ENCODE assay signal across 1 cellular context in genomic region chr10:30029164-30029889, GRCh38.
TF ChIP-seq lines count a peak whose summit lies in the region.

No MANE protein-coding gene starts in this region.

TF ChIP-seq in HepG2, 621 proteins besides CTCF, POLR2A, EP300 and RAD21:
- TF ChIP-seq KLF15 (CRISPR knock-in tag; IDR thresholded peaks at IDR 0.05; ENCODE audit: borderline replicate concordance) (no peak), ZNF547 (CRISPR knock-in tag; IDR thresholded peaks at IDR 0.05) (no peak), ZNF652 (CRISPR knock-in tag; IDR thresholded peaks at IDR 0.05; ENCODE audit: borderline replicate concordance, low read depth) (no peak), ZNF674 (CRISPR knock-in tag; IDR thresholded peaks at IDR 0.05; ENCODE audit: low read depth) (no peak), EED (CRISPR knock-in tag; IDR thresholded peaks at IDR 0.05) (no peak), GFI1 (CRISPR knock-in tag; IDR thresholded peaks at IDR 0.05; ENCODE audit: borderline replicate concordance) (no peak), RFXANK (CRISPR knock-in tag; IDR thresholded peaks at IDR 0.05) (no peak), SCMH1 (CRISPR knock-in tag; IDR thresholded peaks at IDR 0.05; ENCODE audit: borderline replicate concordance) (no peak), ZNF800 (CRISPR knock-in tag; IDR thresholded peaks at IDR 0.05) (no peak), HIC2 (CRISPR knock-in tag; IDR thresholded peaks at IDR 0.05; ENCODE audit: low read depth) (no peak)
